ENCODE assay signal across 11 cellular contexts in the genomic region with DNA sequence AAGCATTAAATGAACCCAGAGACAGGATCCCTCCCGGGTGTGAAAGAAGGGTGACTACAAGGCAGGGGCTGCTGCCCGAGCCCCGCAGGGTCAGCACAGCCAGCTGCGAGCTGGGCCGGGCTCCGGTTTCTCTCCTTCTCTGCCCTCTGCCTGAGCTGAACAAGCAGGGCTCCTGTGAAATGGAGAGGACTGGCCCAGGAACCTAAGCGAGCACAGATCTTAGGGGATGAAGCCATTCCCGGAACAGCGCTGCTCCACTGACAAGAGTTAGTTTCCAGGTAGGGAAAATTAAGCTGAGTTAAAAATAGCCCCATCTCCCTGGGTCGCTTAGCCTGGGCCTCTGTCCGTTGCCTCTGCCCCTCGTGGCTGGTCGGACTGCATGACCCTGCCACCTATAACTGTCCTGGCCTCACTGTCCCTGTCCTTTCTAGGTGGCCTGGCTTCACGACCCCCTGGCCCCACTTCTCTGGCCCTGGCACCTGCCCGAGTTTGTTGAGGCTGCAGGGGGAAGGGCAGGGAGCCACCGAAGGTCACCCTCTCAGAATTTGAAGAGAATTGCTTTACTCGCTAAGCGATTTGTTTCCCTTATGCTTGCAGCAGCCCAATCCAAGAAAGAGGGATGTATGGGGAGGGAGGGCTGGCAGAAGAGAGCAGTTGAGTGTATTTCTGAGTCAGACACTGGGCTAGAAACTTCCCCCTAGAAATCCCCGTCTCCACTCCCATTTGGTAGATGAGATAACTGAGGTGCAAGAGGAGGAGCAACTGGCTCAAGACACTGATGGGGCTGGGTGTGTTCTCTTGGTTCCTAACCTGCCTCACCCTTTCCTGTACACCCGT. TPM values are rescaled to one million over a fixed set of nuclear protein-coding genes. Genes with fewer than 3 reads are reported as not detected.
DNase-seq lines count a peak whose midpoint lies in the region; ATAC-seq and TF ChIP-seq lines count a peak whose summit lies in the region.
"Had no signal": no experiment of that assay in that cellular context is flagged by ENCODE, and none has a peak within 500 bp of the region (broad histone marks: within the 10 kb centered on the region; RNA-seq: fewer than 3 reads in every experiment).

No MANE protein-coding gene starts in this region.

- peaks cover 58% of the 10 kb centered on the region for H3K4me1 ChIP-seq in BLaER1
- peaks cover 67% of the 10 kb centered on the region for H3K4me1 ChIP-seq in mesodermal cell (ENCODE audit: control insufficient read depth, insufficient read depth, low read length, poor library complexity, severe bottlenecking)
- peaks cover 38% of the 10 kb centered on the region for H3K4me1 ChIP-seq in suprapubic skin

- H3K36me3 ChIP-seq in BLaER1 (no peaks in the 10 kb centered on the region), WERI-Rb-1 (no peaks in the 10 kb centered on the region), mesodermal cell (ENCODE audit: control insufficient read depth, insufficient read depth, low read length) (no peaks in the 10 kb centered on the region), suprapubic skin (no peaks in the 10 kb centered on the region)
- H3K36me3 ChIP-seq: adrenal gland had no signal

- no peaks in the 10 kb centered on the region for H3K36me3 Mint-ChIP-seq in MCF 10A (ENCODE audit: insufficient read depth, unreplicated experiment)
- no peaks in the 10 kb centered on the region for H3K36me3 Mint-ChIP-seq in activated T-helper 2 cell treated with anti-CD3 and anti-CD28 coated beads, Interferon-gamma antibody, Interleukin-2, Interleukin-4, amounts not matched to agents 10 μg/mL and 5 μg/mL and 100 μg/mL, durations not matched to agents 14 hours and 24 hours and 36 hours (ENCODE audit: low read depth)

- H3K9me3 ChIP-seq in BLaER1 (no peaks in the 10 kb centered on the region), WERI-Rb-1 (ENCODE audit: severe bottlenecking) (no peaks in the 10 kb centered on the region), mesodermal cell (ENCODE audit: control insufficient read depth, low read length) (no peaks in the 10 kb centered on the region), suprapubic skin (no peaks in the 10 kb centered on the region)
- H3K9me3 ChIP-seq: adrenal gland had no signal

- TF ChIP-seq CTCF in GM20000 (IDR thresholded peaks at IDR 0.05; ENCODE audit: extremely low read depth, missing control alignments) (no peak), WERI-Rb-1 (IDR thresholded peaks at IDR 0.05; ENCODE audit: low read depth, low read length) (no peak), MCF 10A (IDR thresholded peaks at IDR 0.05; ENCODE audit: unreplicated experiment) (no peak), suprapubic skin (IDR thresholded peaks at IDR 0.05) (no peak)

- 29 to 30% methylated on average over 17 of the region's 20 CpGs for WGBS in mesodermal cell (ENCODE audit: insufficient coverage in 2 of 2), 2 experiments
- WGBS in suprapubic skin = 70% methylated on average over 16 of the region's 20 CpGs

- BruUV-seq in MCF 10A (replicated peaks; lab: Mats Ljungman, UMichigan) = no TSS peak

- H3K27me3 Mint-ChIP-seq in MCF 10A (ENCODE audit: insufficient read depth, unreplicated experiment) = no peaks in the 10 kb centered on the region
- H3K27me3 Mint-ChIP-seq in activated T-helper 2 cell treated with anti-CD3 and anti-CD28 coated beads, Interferon-gamma antibody, Interleukin-2, Interleukin-4, amounts not matched to agents 10 μg/mL and 5 μg/mL and 100 μg/mL, durations not matched to agents 14 hours and 24 hours and 36 hours (ENCODE audit: low read depth) = peaks cover 7% of the 10 kb centered on the region

- H3K4me3 Mint-ChIP-seq in MCF 10A (ENCODE audit: unreplicated experiment) = no peak overlapping the region
- no peak overlapping the region for H3K4me3 Mint-ChIP-seq in activated T-helper 2 cell treated with anti-CD3 and anti-CD28 coated beads, Interferon-gamma antibody, Interleukin-2, Interleukin-4, amounts not matched to agents 10 μg/mL and 5 μg/mL and 100 μg/mL, durations not matched to agents 14 hours and 24 hours and 36 hours (ENCODE audit: low read depth)

- peaks cover 11% of the 10 kb centered on the region for H3K9me3 Mint-ChIP-seq in MCF 10A (ENCODE audit: unreplicated experiment)
- H3K9me3 Mint-ChIP-seq in activated T-helper 2 cell treated with anti-CD3 and anti-CD28 coated beads, Interferon-gamma antibody, Interleukin-2, Interleukin-4, amounts not matched to agents 10 μg/mL and 5 μg/mL and 100 μg/mL, durations not matched to agents 14 hours and 24 hours and 36 hours = no peaks in the 10 kb centered on the region

- H3K4me3 ChIP-seq in BLaER1 (no peak overlapping the region), WERI-Rb-1 (ENCODE audit: low read depth, low read length) (no peak overlapping the region), mesodermal cell (ENCODE audit: extremely low read depth, insufficient read depth, low read length, poor library complexity, severe bottlenecking) (peak overlapping the region; percentile 30), suprapubic skin (no peak overlapping the region)
- H3K4me3 ChIP-seq: adrenal gland had no signal

- DNase-seq in GM20000 (ENCODE audit: low spot score) (peak; percentile 87), WERI-Rb-1 (no peak), MCF 10A (ENCODE audit: unreplicated experiment) (no peak), suprapubic skin (ENCODE audit: low spot score in 2 of 2) (no peak)
- DNase-seq in activated T-helper 2 cell treated with anti-CD3 and anti-CD28 coated beads, Interferon-gamma antibody, Interleukin-2, Interleukin-4, amounts not matched to agents 10 μg/mL and 5 μg/mL and 100 μg/mL, durations not matched to agents 14 hours and 24 hours and 36 hours (ENCODE audit: low spot score) = no peak

- H3K4me2 ChIP-seq in BLaER1 = peak overlapping the region; percentile 67

- CTCF ChIA-PET in MCF 10A (lab: Yijun Ruan, JAX) = interaction anchor here (0.8 to 1.1 kb wide), 2 partner anchors 12 to 29 kb away, joined by 3 read pairs; no protein-coding TSS in a partner anchor

- POLR2A ChIA-PET in MCF 10A (lab: Yijun Ruan, JAX) = interaction anchor here (0.6 kb wide), 1 partner anchor 793 kb away, joined by 3 read pairs; no protein-coding TSS in a partner anchor

- H3K4me1 Mint-ChIP-seq in MCF 10A (ENCODE audit: insufficient read depth, unreplicated experiment) = peaks cover 39% of the 10 kb centered on the region
- H3K4me1 Mint-ChIP-seq in activated T-helper 2 cell treated with anti-CD3 and anti-CD28 coated beads, Interferon-gamma antibody, Interleukin-2, Interleukin-4, amounts not matched to agents 10 μg/mL and 5 μg/mL and 100 μg/mL, durations not matched to agents 14 hours and 24 hours and 36 hours (ENCODE audit: low read depth) = peaks cover 14% of the 10 kb centered on the region

- no peaks in the 10 kb centered on the region for H4K20me1 ChIP-seq in BLaER1

- no peak for TF ChIP-seq POLR2A in suprapubic skin (IDR thresholded peaks at IDR 0.05)

- no peak for TF ChIP-seq EP300 in suprapubic skin (IDR thresholded peaks at IDR 0.05)

- peak overlapping the region; percentile 36; the same call in 1 of the 2 replicates for H3K9ac ChIP-seq in BLaER1

- H3K27ac Mint-ChIP-seq in MCF 10A (ENCODE audit: low read depth, unreplicated experiment) = no peak overlapping the region
- no peak overlapping the region for H3K27ac Mint-ChIP-seq in activated T-helper 2 cell treated with anti-CD3 and anti-CD28 coated beads, Interferon-gamma antibody, Interleukin-2, Interleukin-4, amounts not matched to agents 10 μg/mL and 5 μg/mL and 100 μg/mL, durations not matched to agents 14 hours and 24 hours and 36 hours

- ATAC-seq in GM18858 (IDR thresholded peaks at IDR 0.05; ENCODE audit: unreplicated experiment) = no peak

- intact Hi-C loops in MCF 10A (cut with micrococcal nuclease) = no loop called here
- intact Hi-C loops in activated T-helper 2 cell treated with anti-CD3 and anti-CD28 coated beads, Interferon-gamma antibody, Interleukin-2, Interleukin-4, amounts not matched to agents 10 μg/mL and 5 μg/mL and 100 μg/mL, durations not matched to agents 14 hours and 24 hours and 36 hours (cut with micrococcal nuclease) = no loop called here

- H3K27me3 ChIP-seq in BLaER1 (no peaks in the 10 kb centered on the region), WERI-Rb-1 (ENCODE audit: insufficient read depth, low read depth, severe bottlenecking) (no peaks in the 10 kb centered on the region), suprapubic skin (no peaks in the 10 kb centered on the region)
- H3K27me3 ChIP-seq: adrenal gland had no signal

- peak overlapping the region; percentile 5; the same call in 1 of the 2 replicates for H3K27ac ChIP-seq in BLaER1
- H3K27ac ChIP-seq in WERI-Rb-1 = peak overlapping the region; percentile 66
- peak overlapping the region; percentile 96 for H3K27ac ChIP-seq in mesodermal cell (ENCODE audit: low read depth, low read length, severe bottlenecking)
- H3K27ac ChIP-seq in suprapubic skin = no peak overlapping the region

RNA-seq across cellular contexts. Expression of gene EDN2, which starts 2.6 kb away (rescaled TPM):
- polyA plus RNA-seq in mesodermal cell (2013, experiment 1 of 2) = not detected
- polyA plus RNA-seq in mesodermal cell (2013, experiment 2 of 2) = not detected
- 0.58 and 0.66 TPM in 2 replicates for total RNA-seq in MCF 10A (2022)
- 10 to 100 TPM in 1 of 4 donors, 1 to 10 TPM in 3; 2.3 to 10.2 (median 8.3) TPM for total RNA-seq in suprapubic skin
- total RNA-seq in activated T-helper 2 cell treated with anti-CD3 and anti-CD28 coated beads, Interferon-gamma antibody, Interleukin-2, Interleukin-4, amounts not matched to agents 10 μg/mL and 5 μg/mL and 100 μg/mL, durations not matched to agents 14 hours and 24 hours and 36 hours = not detected in 2 replicates
- total RNA-seq: adrenal gland, frontal cortex, posterior vena cava had no signal
